26 cellular contexts compared by ENCODE assay signal in genomic region chr3:100062665-100063064, GRCh38.
"Had no signal": no experiment of that assay in that cellular context is flagged by ENCODE, and none has a peak within 500 bp of the region (broad histone marks: within the 10 kb centered on the region; RNA-seq: fewer than 3 reads in every experiment).

No MANE protein-coding gene starts in this region.

- H3K27me3 ChIP-seq: brain microvascular endothelial cell, dorsolateral prefrontal cortex, esophagus muscularis mucosa, foreskin keratinocyte, gastroesophageal sphincter had no signal

- H3K27ac ChIP-seq: brain microvascular endothelial cell, coronary artery, dorsolateral prefrontal cortex, foreskin keratinocyte, gastroesophageal sphincter had no signal

- DNase-seq: activated CD4-positive, alpha-beta T cell treated with anti-CD3 and anti-CD28 coated beads for 36 hours; activated CD4-positive, alpha-beta T cell treated with anti-CD3 and anti-CD28 coated beads, Interleukin-2, amount 50 U/mL, for 1 hour; activated CD4-positive, alpha-beta T cell treated with anti-CD3 and anti-CD28 coated beads, Interleukin-2, amount 50 U/mL, for 48 hours; activated CD4-positive, CD25-positive, alpha-beta regulatory T cell; activated CD4-positive, CD25-positive, alpha-beta regulatory T cell treated with anti-CD3 and anti-CD28 coated beads, Interleukin-2, amount 50 U/mL, for 72 hours; activated CD8-positive, alpha-beta memory T cell treated with anti-CD3 and anti-CD28 coated beads for 24 hours; activated CD8-positive, alpha-beta T cell treated with anti-CD3 and anti-CD28 coated beads for 36 hours; activated effector memory CD4-positive, alpha-beta T cell treated with Interleukin-2 at 50 U/mL for 16 hours; activated gamma-delta T cell treated with Interleukin-2 at 50 U/mL for 16 hours; activated naive CD4-positive, alpha-beta T cell treated with anti-CD3 and anti-CD28 coated beads, Interleukin-2, amount 50 U/mL, for 16 hours; activated naive CD4-positive, alpha-beta T cell treated with Interleukin-2 at 50 U/mL for 16 hours; activated T-cell treated with anti-CD3 and anti-CD28 coated beads, Interleukin-2, amount 50 U/mL, for 4 hours; amniotic stem cell; anterior cingulate cortex; brain microvascular endothelial cell; dorsolateral prefrontal cortex; effector memory CD8-positive, alpha-beta T cell; erythroblast; foreskin keratinocyte; SW 1271; T-cell; T1000 had no signal

- H3K9me3 ChIP-seq: esophagus muscularis mucosa, gastroesophageal sphincter had no signal

- H3K36me3 ChIP-seq: brain microvascular endothelial cell, esophagus muscularis mucosa, gastroesophageal sphincter had no signal

- ATAC-seq: activated CD4-positive, alpha-beta T cell treated with anti-CD3 and anti-CD28 coated beads for 36 hours; activated CD8-positive, alpha-beta T cell treated with anti-CD3 and anti-CD28 coated beads for 36 hours; activated T-cell treated with anti-CD3 and anti-CD28 coated beads, Interleukin-2, amount 50 U/mL, for 4 hours; activated T-helper 17 cell treated with anti-CD3 and anti-CD28 coated beads, Interleukin-2, amount 50 U/mL, for 72 hours; effector memory CD8-positive, alpha-beta T cell; foreskin keratinocyte; gastroesophageal sphincter; T-cell had no signal

- H3K4me3 ChIP-seq: coronary artery, dorsolateral prefrontal cortex, esophagus muscularis mucosa, gastroesophageal sphincter had no signal
